In the genomic region with DNA sequence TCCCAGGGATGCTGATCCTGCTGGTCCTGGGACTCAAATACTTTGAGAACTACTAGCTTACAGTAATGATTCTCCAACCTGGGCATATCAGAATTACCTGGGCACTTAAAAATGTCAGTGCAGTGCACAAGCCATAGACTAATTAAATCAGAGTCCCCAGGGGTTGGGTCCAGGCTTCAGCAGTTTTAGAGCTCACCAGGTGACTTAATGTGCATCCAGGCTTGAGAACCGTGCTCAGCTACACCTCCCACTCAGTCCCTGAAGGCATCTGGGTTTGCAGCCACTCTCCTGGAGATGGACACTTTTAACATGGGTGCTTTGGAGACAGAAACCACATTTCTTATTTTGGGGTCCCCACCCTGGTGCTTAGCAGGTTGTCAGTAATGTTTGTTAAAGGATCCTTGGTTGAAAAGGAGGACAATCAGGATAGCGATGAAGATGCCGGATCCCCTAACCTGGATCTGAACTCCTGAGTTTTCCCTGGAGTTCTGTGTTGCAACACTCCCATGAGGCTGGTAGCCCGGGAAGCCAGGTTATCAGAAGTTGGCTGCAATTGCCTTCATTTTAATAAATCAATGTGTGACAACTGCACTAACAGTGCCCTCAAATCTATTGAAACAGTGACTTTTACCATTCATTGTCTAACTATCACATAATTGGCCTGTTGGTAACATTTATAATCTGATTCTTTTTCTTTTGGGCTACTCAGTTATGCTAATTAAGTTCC, we compare ENCODE assay signal across 11 cellular contexts. TPM values are rescaled to one million over a fixed set of nuclear protein-coding genes. Genes with fewer than 3 reads are reported as not detected.
DNase-seq lines count a peak whose midpoint lies in the region; ATAC-seq and TF ChIP-seq lines count a peak whose summit lies in the region.
"Had no signal": no experiment of that assay in that cellular context is flagged by ENCODE, and none has a peak within 500 bp of the region (broad histone marks: within the 10 kb centered on the region; RNA-seq: fewer than 3 reads in every experiment).

No MANE protein-coding gene starts in this region.

- ATAC-seq in activated naive CD4-positive, alpha-beta T cell treated with anti-CD3 and anti-CD28 coated beads, Interleukin-2, amount 50 U/mL, for 72 hours: no peak
- ATAC-seq in HG02798 (IDR thresholded peaks at IDR 0.05; ENCODE audit: poor library complexity, unreplicated experiment) (peak; percentile 30), HG03520 (IDR thresholded peaks at IDR 0.05; ENCODE audit: unreplicated experiment) (no peak)
- peak; percentile 82 for ATAC-seq in stimulated activated memory B cell treated with anti-CD40 and anti-IgM and Interleukin-4, amounts not matched to agents 10 μg/mL and 1 μg/mL and 100 μg/mL, for 72 hours

- H3K36me3 ChIP-seq in OCI-LY1 (ENCODE audit: insufficient read depth, low read length): no peaks in the 10 kb centered on the region
- H3K36me3 ChIP-seq: right atrium auricular region had no signal

- peaks cover 69% of the 10 kb centered on the region for H3K4me1 ChIP-seq in OCI-LY1 (ENCODE audit: insufficient read depth, low read length, severe bottlenecking)
- H3K4me1 ChIP-seq: right atrium auricular region had no signal

- no peak overlapping the region for H2AFZ ChIP-seq in OCI-LY1 (ENCODE audit: low read length)

- no peaks in the 10 kb centered on the region for H3K27me3 Mint-ChIP-seq in stimulated activated memory B cell treated with anti-CD40 and anti-IgM and Interleukin-4, amounts not matched to agents 10 μg/mL and 1 μg/mL and 100 μg/mL, for 72 hours
- peaks cover 0 to 5% (median 2%) of the 10 kb centered on the region in 3 donors for H3K27me3 Mint-ChIP-seq in CD14-positive monocyte (ENCODE audit: low read depth in 3 of 3)

- H3K9me3 ChIP-seq in OCI-LY1 (ENCODE audit: low read length): no peaks in the 10 kb centered on the region
- H3K9me3 ChIP-seq: right atrium auricular region had no signal

- H3K4me1 Mint-ChIP-seq in stimulated activated memory B cell treated with anti-CD40 and anti-IgM and Interleukin-4, amounts not matched to agents 10 μg/mL and 1 μg/mL and 100 μg/mL, for 72 hours: peaks cover 66% of the 10 kb centered on the region
- H3K4me1 Mint-ChIP-seq in CD14-positive monocyte: peaks cover 21% of the 10 kb centered on the region

- no peak for TF ChIP-seq CTCF in OCI-LY1 (IDR thresholded peaks at IDR 0.05; ENCODE audit: low read length)
- TF ChIP-seq CTCF in CD14-positive monocyte (IDR thresholded peaks at IDR 0.05): no peak

- H3K4me3 Mint-ChIP-seq in stimulated activated memory B cell treated with anti-CD40 and anti-IgM and Interleukin-4, amounts not matched to agents 10 μg/mL and 1 μg/mL and 100 μg/mL, for 72 hours: peak overlapping the region; percentile 22
- H3K4me3 Mint-ChIP-seq in CD14-positive monocyte: peak overlapping the region in 1 of 2 donors; percentile 65

- no peaks in the 10 kb centered on the region for H3K9me2 ChIP-seq in OCI-LY1 (ENCODE audit: low read depth, low read length)

- intact Hi-C loops in CD14-positive monocyte (cut with micrococcal nuclease): no loop called here

- H3F3A ChIP-seq in OCI-LY1 (ENCODE audit: insufficient read depth, low read length): no peaks in the 10 kb centered on the region

- H4K20me1 ChIP-seq in OCI-LY1 (ENCODE audit: insufficient read depth, low read length): no peaks in the 10 kb centered on the region

- H3K4me2 ChIP-seq in OCI-LY1 (ENCODE audit: low read length): peak overlapping the region; percentile 63

- no peaks in the 10 kb centered on the region for H3K79me2 ChIP-seq in OCI-LY1 (ENCODE audit: insufficient read depth, low read length)

- H3K9me3 Mint-ChIP-seq in activated naive CD4-positive, alpha-beta T cell treated with anti-CD3 and anti-CD28 coated beads, Interleukin-2, amount 50 U/mL, for 72 hours: no peaks in the 10 kb centered on the region
- H3K9me3 Mint-ChIP-seq in stimulated activated memory B cell treated with anti-CD40 and anti-IgM and Interleukin-4, amounts not matched to agents 10 μg/mL and 1 μg/mL and 100 μg/mL, for 72 hours: no peaks in the 10 kb centered on the region
- peaks cover 0 to 5% (median 0%) of the 10 kb centered on the region in 7 donors for H3K9me3 Mint-ChIP-seq in CD14-positive monocyte

- DNase-seq in activated naive CD4-positive, alpha-beta T cell treated with anti-CD3 and anti-CD28 coated beads, Interleukin-2, amount 50 U/mL, for 72 hours (ENCODE audit: low spot score in 2 of 2): no peak
- no peak for DNase-seq in activated naive CD4-positive, alpha-beta T cell (lab: John Stamatoyannopoulos, UW)
- no peak for DNase-seq in activated gamma-delta T cell (lab: John Stamatoyannopoulos, UW)
- no peak for DNase-seq in CD14-positive monocyte (ENCODE audit: low spot score)

- H3K36me3 Mint-ChIP-seq in activated naive CD4-positive, alpha-beta T cell treated with anti-CD3 and anti-CD28 coated beads, Interleukin-2, amount 50 U/mL, for 72 hours: no peaks in the 10 kb centered on the region
- no peaks in the 10 kb centered on the region for H3K36me3 Mint-ChIP-seq in stimulated activated memory B cell treated with anti-CD40 and anti-IgM and Interleukin-4, amounts not matched to agents 10 μg/mL and 1 μg/mL and 100 μg/mL, for 72 hours
- H3K36me3 Mint-ChIP-seq in CD14-positive monocyte: no peaks in the 10 kb centered on the region

- H3K4me3 ChIP-seq in OCI-LY1 (ENCODE audit: low read depth, low read length, poor library complexity, severe bottlenecking): peak overlapping the region; percentile 39
- H3K4me3 ChIP-seq: right atrium auricular region had no signal

- peak overlapping the region; percentile 27; the same call in 1 of the 2 replicates for H3K9ac ChIP-seq in OCI-LY1 (ENCODE audit: low read length)

- H3K27me3 ChIP-seq in OCI-LY1 (ENCODE audit: insufficient read depth, low read length): no peaks in the 10 kb centered on the region
- H3K27me3 ChIP-seq: right atrium auricular region had no signal

- H3K27ac Mint-ChIP-seq in activated naive CD4-positive, alpha-beta T cell treated with anti-CD3 and anti-CD28 coated beads, Interleukin-2, amount 50 U/mL, for 72 hours: peak overlapping the region; percentile 62 to 89
- H3K27ac Mint-ChIP-seq in stimulated activated memory B cell treated with anti-CD40 and anti-IgM and Interleukin-4, amounts not matched to agents 10 μg/mL and 1 μg/mL and 100 μg/mL, for 72 hours: peak overlapping the region; percentile 89
- H3K27ac Mint-ChIP-seq in CD14-positive monocyte: peak overlapping the region in 2 of 7 donors; percentile 26 to 83

- H3K27ac ChIP-seq in OCI-LY1 (ENCODE audit: low read depth, low read length, poor library complexity, severe bottlenecking): peak overlapping the region; percentile 92
- H3K27ac ChIP-seq: right atrium auricular region had no signal

RNA-seq across cellular contexts. Expression of gene BFSP2, which starts 48.1 kb away (rescaled TPM):
- not detected for total RNA-seq in activated naive CD4-positive, alpha-beta T cell treated with anti-CD3 and anti-CD28 coated beads, Interleukin-2, amount 50 U/mL, for 72 hours
- not detected for polyA plus RNA-seq in CD14-positive monocyte
- total RNA-seq: lower leg skin, right atrium auricular region, RPMI7951 had no signal

Comparison
In these comparisons a context has a peak if more than half of its experiments do, and no peak if none do; other contexts are left out.
1. ATAC-seq: peak in HG02798 (single experiment) and stimulated activated memory B cell treated with anti-CD40 and anti-IgM and Interleukin-4, amounts not matched to agents 10 μg/mL and 1 μg/mL and 100 μg/mL, for 72 hours (single experiment); none in activated naive CD4-positive, alpha-beta T cell treated with anti-CD3 and anti-CD28 coated beads, Interleukin-2, amount 50 U/mL, for 72 hours (0 of 2) and HG03520 (single experiment).